Comparison of ENCODE assay signal across 26 cellular contexts in genomic region chr3:96877510-96877909, GRCh38.
"Had no signal": no experiment of that assay in that cellular context is flagged by ENCODE, and none has a peak within 500 bp of the region (broad histone marks: within the 10 kb centered on the region; RNA-seq: fewer than 3 reads in every experiment).

No MANE protein-coding gene starts in this region.

- DNase-seq: stimulated activated CD4-positive, alpha-beta T cell treated with anti-CD3 and anti-CD28 coated beads, Interleukin-2, amount 100 ng/mL, for 48 hours; stimulated activated CD4-positive, alpha-beta T cell treated with anti-CD3 and anti-CD28 coated beads, Interleukin-4, amount 100 ng/mL, for 1 hour; stimulated activated CD4-positive, alpha-beta T cell treated with anti-CD3 and anti-CD28 coated beads, Interleukin-4, amount 100 ng/mL, for 24 hours; stimulated activated CD4-positive, alpha-beta T cell treated with anti-CD3 and anti-CD28 coated beads, Interleukin-4, amount 100 ng/mL, for 4 hours; stimulated activated CD8-positive, alpha-beta memory T cell treated with anti-CD3 and anti-CD28 coated beads, Interleukin-4, amount 100 ng/mL, for 48 hours; stimulated activated naive B cell treated with anti-CD40 and anti-IgM and Interleukin-4, amounts not matched to agents 10 μg/mL and 1 μg/mL and 100 μg/mL, for 72 hours; stimulated activated naive CD4-positive, alpha-beta T cell; stimulated activated naive CD4-positive, alpha-beta T cell treated with Interleukin-2 at 50 U/mL for 16 hours; stimulated activated naive CD8-positive, alpha-beta T cell treated with anti-CD3 and anti-CD28 coated beads, Interleukin-15, amount 100 ng/mL, for 72 hours; stimulated activated naive CD8-positive, alpha-beta T cell treated with anti-CD3 and anti-CD28 coated beads, Interleukin-15, Interleukin-2, amounts not matched to agents 100 U/mL and 50 U/mL, for 24 hours; stomach; substantia nigra; testis; thyroid gland; transverse colon; trophoblast cell; upper lobe of left lung; upper lobe of right lung; uterus had no signal

- H3K9me3 ChIP-seq: stomach, suprapubic skin, testis, thoracic aorta, thyroid gland, tibial nerve, transverse colon, upper lobe of left lung, upper lobe of right lung, uterus, vagina had no signal

- ATAC-seq: stimulated activated effector memory CD8-positive, alpha-beta T cell treated with anti-CD3 and anti-CD28 coated beads, Interleukin-12 subunit alpha, Interleukin-12 subunit beta, amount 100 ng/mL, for 72 hours; stimulated activated memory B cell treated with anti-CD40 and anti-IgM and Interleukin-4, amounts not matched to agents 10 μg/mL and 1 μg/mL and 100 μg/mL, for 72 hours; stimulated activated naive B cell treated with anti-CD40 and anti-IgM and Interleukin-4, amounts not matched to agents 10 μg/mL and 1 μg/mL and 100 μg/mL, for 72 hours; stimulated activated naive CD8-positive, alpha-beta T cell treated with anti-CD3 and anti-CD28 coated beads, Interleukin-15, amount 100 ng/mL, for 72 hours; stimulated activated naive CD8-positive, alpha-beta T cell treated with anti-CD3 and anti-CD28 coated beads, Interleukin-15, Interleukin-2, amounts not matched to agents 100 U/mL and 50 U/mL, for 24 hours; upper lobe of right lung had no signal

- H3K27me3 ChIP-seq: stomach, suprapubic skin, testis, thyroid gland, tibial nerve, transverse colon, upper lobe of left lung, upper lobe of right lung, uterus, vagina had no signal

- H3K4me3 ChIP-seq: stomach, suprapubic skin, testis, thoracic aorta, thyroid gland, tibial nerve, transverse colon, upper lobe of left lung, upper lobe of right lung, uterus, vagina had no signal

- H3K4me1 ChIP-seq: stomach, suprapubic skin, testis, thyroid gland, tibial nerve, transverse colon, upper lobe of left lung, upper lobe of right lung, uterus, vagina had no signal

- H3K36me3 ChIP-seq: stomach, suprapubic skin, thoracic aorta, thyroid gland, tibial nerve, transverse colon, upper lobe of left lung, upper lobe of right lung, uterus, vagina had no signal

- FAIRE-seq: urothelium cell line had no signal

- H3K27ac ChIP-seq: stomach, suprapubic skin, testis, thoracic aorta, thyroid gland, tibial nerve, transverse colon, upper lobe of left lung, upper lobe of right lung, uterus, vagina had no signal
